ENCODE assay signal across 8 cellular contexts in genomic region chr6:11711644-11711993, GRCh38.
DNase-seq lines count a peak whose midpoint lies in the region; ATAC-seq, FAIRE-seq and TF ChIP-seq lines count a peak whose summit lies in the region.
"Had no signal": no experiment of that assay in that cellular context is flagged by ENCODE, and none has a peak within 500 bp of the region (broad histone marks: within the 10 kb centered on the region; RNA-seq: fewer than 3 reads in every experiment).

No MANE protein-coding gene starts in this region.

- DNase-seq in activated CD4-positive, alpha-beta T cell treated with anti-CD3 and anti-CD28 coated beads, Interleukin-2, amount 50 U/mL, for 24 hours (ENCODE audit: low read depth in 1 of 2, low spot score in 1 of 2), result peak; percentile 57 to 76
- DNase-seq in fibroblast of mammary gland (ENCODE audit: low read depth) (peak; percentile 12), foreskin fibroblast (no peak), frontal cortex (ENCODE audit: low spot score in 2 of 2) (no peak), activated gamma-delta T cell (lab: John Stamatoyannopoulos, UW) (no peak)
- peak; percentile 76 to 84 for DNase-seq in stimulated activated naive CD8-positive, alpha-beta T cell treated with anti-CD3 and anti-CD28 coated beads, Interleukin-15, amount 100 ng/mL, for 72 hours
- DNase-seq: NCI-H226 had no signal

- H3K4me1 Mint-ChIP-seq in stimulated activated naive CD8-positive, alpha-beta T cell treated with anti-CD3 and anti-CD28 coated beads, Interleukin-15, amount 100 ng/mL, for 72 hours, result peaks cover 88% of the 10 kb centered on the region

- H3K27me3 Mint-ChIP-seq in stimulated activated naive CD8-positive, alpha-beta T cell treated with anti-CD3 and anti-CD28 coated beads, Interleukin-15, amount 100 ng/mL, for 72 hours, result no peaks in the 10 kb centered on the region

- peak overlapping the region; percentile 80 to 83 for H3K4me3 Mint-ChIP-seq in stimulated activated naive CD8-positive, alpha-beta T cell treated with anti-CD3 and anti-CD28 coated beads, Interleukin-15, amount 100 ng/mL, for 72 hours

- TF ChIP-seq CTCF in fibroblast of mammary gland (conservative IDR thresholded peaks at IDR 0.05; ENCODE audit: control insufficient read depth, insufficient read depth, low read depth, low read length) (no peak), foreskin fibroblast (IDR thresholded peaks at IDR 0.05; ENCODE audit: low read depth, low read length) (no peak)

- peak; percentile 43 for ATAC-seq in GM21619 (IDR thresholded peaks at IDR 0.05; ENCODE audit: unreplicated experiment)
- peak; percentile 79 for ATAC-seq in stimulated activated naive CD8-positive, alpha-beta T cell treated with anti-CD3 and anti-CD28 coated beads, Interleukin-15, amount 100 ng/mL, for 72 hours

- no peak for FAIRE-seq in frontal cortex (lab: Jason Lieb, UNC)

- H3K9me3 Mint-ChIP-seq in stimulated activated naive CD8-positive, alpha-beta T cell treated with anti-CD3 and anti-CD28 coated beads, Interleukin-15, amount 100 ng/mL, for 72 hours, result peaks cover 4 to 19% of the 10 kb centered on the region in 2 donors

- H3K4me3 ChIP-seq in fibroblast of mammary gland (ENCODE audit: control insufficient read depth, low read depth, low read length) (no peak overlapping the region), foreskin fibroblast (ENCODE audit: low read depth in 1 of 2, low read length in 2 of 2) (no peak overlapping the region)

- peak overlapping the region; percentile 99 for H3K27ac Mint-ChIP-seq in stimulated activated naive CD8-positive, alpha-beta T cell treated with anti-CD3 and anti-CD28 coated beads, Interleukin-15, amount 100 ng/mL, for 72 hours

Comparison
In these comparisons a context has a peak if more than half of its experiments do, and no peak if none do; other contexts are left out.
1. DNase-seq: peak in activated CD4-positive, alpha-beta T cell treated with anti-CD3 and anti-CD28 coated beads, Interleukin-2, amount 50 U/mL, for 24 hours (2 of 2), fibroblast of mammary gland (single experiment) and stimulated activated naive CD8-positive, alpha-beta T cell treated with anti-CD3 and anti-CD28 coated beads, Interleukin-15, amount 100 ng/mL, for 72 hours (2 of 2); none in foreskin fibroblast (0 of 2), frontal cortex (0 of 2) and activated gamma-delta T cell (single experiment).